23 cellular contexts compared by ENCODE assay signal in the genomic region with DNA sequence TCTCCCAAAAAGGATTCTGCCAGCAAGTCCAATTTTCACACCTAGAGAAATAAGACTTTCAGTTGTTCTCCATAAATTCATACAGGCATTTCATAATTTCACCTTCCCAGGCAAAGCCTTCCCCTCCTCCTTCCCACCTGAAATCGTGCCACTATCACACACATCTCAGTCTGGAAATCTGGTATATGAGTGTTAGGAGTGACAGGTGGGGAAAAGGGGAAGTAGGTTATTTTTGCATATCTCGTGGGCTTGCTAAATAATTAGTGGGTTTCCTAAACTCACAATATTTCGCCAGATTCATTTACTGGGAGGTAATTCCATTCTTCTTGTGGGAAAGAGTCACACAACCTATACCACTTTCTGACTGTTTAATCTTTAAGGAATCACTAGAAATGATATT. TPM values are rescaled to one million over a fixed set of nuclear protein-coding genes. Genes with fewer than 3 reads are reported as not detected.
"Had no signal": no experiment of that assay in that cellular context is flagged by ENCODE, and none has a peak within 500 bp of the region (broad histone marks: within the 10 kb centered on the region; RNA-seq: fewer than 3 reads in every experiment).

No MANE protein-coding gene starts in this region.

- H3K4me3 ChIP-seq: colonic mucosa, heart left ventricle, neural progenitor cell, ovary, right atrium auricular region, sigmoid colon, skin epidermis, stomach had no signal

- H3K4me1 ChIP-seq: colonic mucosa, right atrium auricular region, sigmoid colon, stomach had no signal

- H3K27me3 ChIP-seq: ovary, right atrium auricular region had no signal

- DNase-seq: colonic mucosa; dermis blood vessel endothelial cell; effector CD4-positive, alpha-beta T cell; endodermal cell; foreskin melanocyte; heart left ventricle; hypothalamus; islet precursor cell; natural killer cell; nucleus accumbens; ovary; sigmoid colon; stimulated activated CD4-positive, alpha-beta T cell treated with anti-CD3 and anti-CD28 coated beads, Interleukin-2, amount 100 ng/mL, for 24 hours; stimulated activated CD4-positive, alpha-beta T cell treated with anti-CD3 and anti-CD28 coated beads, Interleukin-4, amount 100 ng/mL, for 4 hours; stimulated activated naive CD4-positive, alpha-beta T cell; stomach; substantia nigra had no signal

- FAIRE-seq: endothelial cell of umbilical vein had no signal

- ATAC-seq: left lobe of liver, natural killer cell had no signal

- H3K9me3 Mint-ChIP-seq: endodermal cell, mesothelial cell of epicardium, natural killer cell, neural progenitor cell had no signal

- H3K27ac ChIP-seq: colonic mucosa, heart left ventricle, neural progenitor cell, ovary, right atrium auricular region, sigmoid colon, skin epidermis, stomach had no signal

- H3K4me1 Mint-ChIP-seq: endodermal cell, natural killer cell had no signal

- H3K9ac ChIP-seq: neural progenitor cell had no signal

- H2AFZ ChIP-seq: neural progenitor cell had no signal

- H3K27ac Mint-ChIP-seq: endodermal cell, mesothelial cell of epicardium, natural killer cell, neural progenitor cell had no signal

- H3K36me3 ChIP-seq: colonic mucosa, heart left ventricle, neural progenitor cell, ovary, right atrium auricular region, sigmoid colon, stomach had no signal

- H3K4me2 ChIP-seq: neural progenitor cell had no signal

- H3K36me3 Mint-ChIP-seq: mesothelial cell of epicardium, natural killer cell, neural progenitor cell had no signal

- H3K9me3 ChIP-seq: colonic mucosa, heart left ventricle, ovary, right atrium auricular region, sigmoid colon, stomach had no signal

- H3K4me3 Mint-ChIP-seq: endodermal cell, mesothelial cell of epicardium, natural killer cell, neural progenitor cell had no signal

RNA-seq across cellular contexts. Expression of a gene that starts 7.4 kb away (rescaled TPM):
- total RNA-seq: endodermal cell had no signal
